In the genomic region with DNA sequence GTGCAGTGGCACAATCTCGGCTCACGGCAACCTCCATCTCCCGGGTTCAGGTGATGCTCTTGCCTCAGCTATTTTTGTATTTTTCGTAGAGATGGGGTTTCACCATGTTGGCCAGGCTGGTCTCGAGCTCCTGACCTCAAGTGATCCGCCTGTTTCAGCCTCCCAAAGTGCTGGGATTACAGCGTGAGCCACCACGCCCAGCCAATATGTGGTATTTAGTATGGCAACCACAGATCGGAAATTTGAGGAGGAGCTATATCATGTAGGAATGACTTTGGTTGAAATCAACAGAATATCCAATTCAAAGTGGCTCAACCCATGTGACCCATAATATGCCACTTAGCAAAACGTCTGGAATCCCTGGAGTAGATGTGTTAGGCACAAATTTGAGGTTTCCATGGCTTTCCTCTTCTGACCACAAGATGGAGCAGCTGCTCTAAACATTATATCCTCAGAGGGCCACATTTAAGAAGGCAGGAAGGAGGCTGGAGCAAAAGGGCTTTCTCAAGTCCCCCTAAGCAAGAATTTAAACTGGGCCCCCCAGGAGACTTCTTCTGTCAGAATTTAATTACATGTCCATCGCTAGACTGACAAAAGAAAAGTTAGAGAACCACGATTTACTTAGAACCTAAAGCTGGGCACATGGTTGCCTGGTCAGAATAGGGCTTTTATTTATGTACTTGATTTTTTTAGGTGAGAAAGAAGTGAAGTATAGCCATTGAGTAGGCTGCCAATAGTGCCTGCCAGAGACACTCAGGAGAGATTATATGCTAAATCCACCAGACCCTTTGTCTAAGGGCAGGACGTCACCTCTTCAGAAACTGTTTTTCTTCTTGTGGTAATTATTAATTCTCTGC, we compare ENCODE assay signal across 8 cellular contexts.
DNase-seq lines count a peak whose midpoint lies in the region; ATAC-seq and TF ChIP-seq lines count a peak whose summit lies in the region.

No MANE protein-coding gene starts in this region.

- peak; percentile 86 for TF ChIP-seq CTCF in foreskin fibroblast (IDR thresholded peaks at IDR 0.05; ENCODE audit: low read depth, low read length)
- TF ChIP-seq CTCF in neutrophil (IDR thresholded peaks at IDR 0.05): peak; percentile 86

- H3K27me3 ChIP-seq in neutrophil: no peaks in the 10 kb centered on the region

- no peaks in the 10 kb centered on the region for H3K4me1 ChIP-seq in neutrophil (ENCODE audit: control insufficient read depth in 1 of 2, insufficient read depth in 1 of 2, low read depth in 1 of 2, low read length in 1 of 2)

- no peaks in the 10 kb centered on the region for H3K9me3 ChIP-seq in neutrophil

- H3K4me3 ChIP-seq in foreskin fibroblast (ENCODE audit: low read depth in 1 of 2, low read length in 2 of 2) (no peak overlapping the region), neutrophil (ENCODE audit: low read depth in 1 of 2, low read length in 1 of 2) (no peak overlapping the region)

- no peak for ATAC-seq in GM21360 (IDR thresholded peaks at IDR 0.05; ENCODE audit: unreplicated experiment)
- ATAC-seq in HG03280 (IDR thresholded peaks at IDR 0.05; ENCODE audit: unreplicated experiment): no peak

- DNase-seq in D341Med (ENCODE audit: low spot score) (peak; percentile 69), HPDE6-E6E7 (ENCODE audit: extremely low spot score) (peak; percentile 59), NCI-H524 treated with DMSO at 0.1 percent for 48 hours (lab: John Stamatoyannopoulos, UW) (peak; percentile 52), foreskin fibroblast (peak; percentile 57 to 85)
- peak; percentile 4 to 7 for DNase-seq in activated CD4-positive, alpha-beta T cell treated with anti-CD3 and anti-CD28 coated beads, Interleukin-2, amount 50 U/mL, for 4 hours

- no peaks in the 10 kb centered on the region for H3K36me3 ChIP-seq in neutrophil

- H3K27ac ChIP-seq in neutrophil: no peak overlapping the region

Comparison
In these comparisons a context has a peak if more than half of its experiments do, and no peak if none do; other contexts are left out.
1. DNase-seq: peak in every context shown above with its lines; median percentile 71 in foreskin fibroblast; 69 in D341Med; 59 in HPDE6-E6E7; 52 in NCI-H524 treated with DMSO at 0.1 percent for 48 hours; 6 in activated CD4-positive, alpha-beta T cell treated with anti-CD3 and anti-CD28 coated beads, Interleukin-2, amount 50 U/mL, for 4 hours.